13 cellular contexts compared by ENCODE assay signal in genomic region chr19:18159810-18160209, GRCh38. TPM values are rescaled to one million over a fixed set of nuclear protein-coding genes. Genes with fewer than 3 reads are reported as not detected.
"Had no signal": no experiment of that assay in that cellular context is flagged by ENCODE, and none has a peak within 500 bp of the region (broad histone marks: within the 10 kb centered on the region; RNA-seq: fewer than 3 reads in every experiment).

No MANE protein-coding gene starts in this region.

- H3K27ac Mint-ChIP-seq: nephron progenitor cell had no signal

- ATAC-seq: gastroesophageal sphincter had no signal

- DNase-seq: activated CD4-positive, CD25-positive, alpha-beta regulatory T cell treated with anti-CD3 and anti-CD28 coated beads, Interleukin-2, amount 50 U/mL, for 72 hours; activated naive CD4-positive, alpha-beta T cell treated with Interleukin-2 at 50 U/mL for 16 hours; central memory CD4-positive, alpha-beta T cell; effector memory CD4-positive, alpha-beta T cell; kidney; mesendoderm; nephron progenitor cell; stimulated activated CD4-positive, alpha-beta T cell treated with anti-CD3 and anti-CD28 coated beads, Interleukin-4, amount 100 ng/mL, for 4 hours; tibial artery had no signal

- H3K9me3 ChIP-seq: gastroesophageal sphincter, tibial artery had no signal

- H3K9me3 Mint-ChIP-seq: activated T-helper 1 cell treated with anti-CD3 and anti-CD28 coated beads, Interleukin-12 subunit alpha, Interleukin-12 subunit beta, Interleukin-2, Interleukin-4 antibody, amounts not matched to agents 30 ng/mL and 10 ng/mL and 1 ng/mL, durations not matched to agents 14 hours and 24 hours and 36 hours; nephron progenitor cell had no signal

- H3K27me3 ChIP-seq: gastroesophageal sphincter, tibial artery had no signal

- H3K4me3 ChIP-seq: tibial artery had no signal

- H3K27ac ChIP-seq: epithelial cell of prostate had no signal

RNA-seq across cellular contexts. Expression of gene IFI30, which starts 13.8 kb away (rescaled TPM):
- total RNA-seq: osteocyte had no signal
